In genomic region chr4:183505556-183506388, GRCh38 we compare ENCODE assay signal across 1 cellular context.
TF ChIP-seq lines count a peak whose summit lies in the region.

No MANE protein-coding gene starts in this region.

TF ChIP-seq in GM23338, 12 proteins besides CTCF, POLR2A, EP300 and RAD21 (continued from another document):
- TF ChIP-seq REST (IDR thresholded peaks at IDR 0.05; ENCODE audit: unreplicated experiment) (no peak), STAT1 (IDR thresholded peaks at IDR 0.05; ENCODE audit: unreplicated experiment) (no peak), ZNF331 (CRISPR knock-in tag; IDR thresholded peaks at IDR 0.05; ENCODE audit: low read depth) (no peak), EZH2 (IDR thresholded peaks at IDR 0.05; ENCODE audit: low read depth, unreplicated experiment) (no peak)
